1 cellular context compared by ENCODE assay signal in the genomic region with DNA sequence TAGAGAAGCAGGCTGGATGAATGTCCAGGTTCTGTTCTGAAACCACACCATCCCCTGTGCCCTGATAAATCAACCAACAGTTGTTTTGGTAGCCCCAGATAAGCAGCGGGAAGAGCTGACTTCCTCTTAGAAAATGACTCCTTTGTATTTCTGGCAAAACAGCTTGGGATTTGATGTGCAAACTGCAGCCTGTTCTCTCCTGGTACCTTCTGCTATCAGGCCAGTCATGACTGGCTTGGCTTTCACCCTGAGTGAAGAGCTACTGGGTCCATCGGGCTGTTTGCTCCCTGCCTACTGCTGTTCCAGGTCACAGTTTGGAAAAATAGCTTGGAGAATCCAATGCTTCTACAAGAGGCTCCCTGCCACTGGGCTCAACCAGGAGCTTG.
TF ChIP-seq lines count a peak whose summit lies in the region.

No MANE protein-coding gene starts in this region.

TF ChIP-seq in K562, 482 proteins besides CTCF, POLR2A, EP300 and RAD21 (continued from another document and continues in another):
- TF ChIP-seq, protein P1, sequence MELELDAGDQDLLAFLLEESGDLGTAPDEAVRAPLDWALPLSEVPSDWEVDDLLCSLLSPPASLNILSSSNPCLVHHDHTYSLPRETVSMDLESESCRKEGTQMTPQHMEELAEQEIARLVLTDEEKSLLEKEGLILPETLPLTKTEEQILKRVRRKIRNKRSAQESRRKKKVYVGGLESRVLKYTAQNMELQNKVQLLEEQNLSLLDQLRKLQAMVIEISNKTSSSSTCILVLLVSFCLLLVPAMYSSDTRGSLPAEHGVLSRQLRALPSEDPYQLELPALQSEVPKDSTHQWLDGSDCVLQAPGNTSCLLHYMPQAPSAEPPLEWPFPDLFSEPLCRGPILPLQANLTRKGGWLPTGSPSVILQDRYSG (tag; conservative IDR thresholded peaks at IDR 0.05; ENCODE audit: low read depth), result peak; percentile 83
- no peak for TF ChIP-seq ZNF197 (CRISPR knock-in tag; IDR thresholded peaks at IDR 0.05; ENCODE audit: low read depth)
- no peak for TF ChIP-seq SREBF2 (CRISPR knock-in tag; IDR thresholded peaks at IDR 0.05)
- TF ChIP-seq DACH1 (IDR thresholded peaks at IDR 0.05; ENCODE audit: partially characterized antibody), result peak; percentile 68
- TF ChIP-seq, protein P2, sequence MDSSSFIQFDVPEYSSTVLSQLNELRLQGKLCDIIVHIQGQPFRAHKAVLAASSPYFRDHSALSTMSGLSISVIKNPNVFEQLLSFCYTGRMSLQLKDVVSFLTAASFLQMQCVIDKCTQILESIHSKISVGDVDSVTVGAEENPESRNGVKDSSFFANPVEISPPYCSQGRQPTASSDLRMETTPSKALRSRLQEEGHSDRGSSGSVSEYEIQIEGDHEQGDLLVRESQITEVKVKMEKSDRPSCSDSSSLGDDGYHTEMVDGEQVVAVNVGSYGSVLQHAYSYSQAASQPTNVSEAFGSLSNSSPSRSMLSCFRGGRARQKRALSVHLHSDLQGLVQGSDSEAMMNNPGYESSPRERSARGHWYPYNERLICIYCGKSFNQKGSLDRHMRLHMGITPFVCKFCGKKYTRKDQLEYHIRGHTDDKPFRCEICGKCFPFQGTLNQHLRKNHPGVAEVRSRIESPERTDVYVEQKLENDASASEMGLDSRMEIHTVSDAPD (CRISPR knock-in tag; IDR thresholded peaks at IDR 0.05), result peak; percentile 75; the same call in 1 of the 2 replicates
- no peak for TF ChIP-seq ESRRB (CRISPR knock-in tag; IDR thresholded peaks at IDR 0.05; ENCODE audit: borderline replicate concordance)
- peak; percentile 90 for TF ChIP-seq NBN (IDR thresholded peaks at IDR 0.05; ENCODE audit: low read depth)
- TF ChIP-seq, protein P3, sequence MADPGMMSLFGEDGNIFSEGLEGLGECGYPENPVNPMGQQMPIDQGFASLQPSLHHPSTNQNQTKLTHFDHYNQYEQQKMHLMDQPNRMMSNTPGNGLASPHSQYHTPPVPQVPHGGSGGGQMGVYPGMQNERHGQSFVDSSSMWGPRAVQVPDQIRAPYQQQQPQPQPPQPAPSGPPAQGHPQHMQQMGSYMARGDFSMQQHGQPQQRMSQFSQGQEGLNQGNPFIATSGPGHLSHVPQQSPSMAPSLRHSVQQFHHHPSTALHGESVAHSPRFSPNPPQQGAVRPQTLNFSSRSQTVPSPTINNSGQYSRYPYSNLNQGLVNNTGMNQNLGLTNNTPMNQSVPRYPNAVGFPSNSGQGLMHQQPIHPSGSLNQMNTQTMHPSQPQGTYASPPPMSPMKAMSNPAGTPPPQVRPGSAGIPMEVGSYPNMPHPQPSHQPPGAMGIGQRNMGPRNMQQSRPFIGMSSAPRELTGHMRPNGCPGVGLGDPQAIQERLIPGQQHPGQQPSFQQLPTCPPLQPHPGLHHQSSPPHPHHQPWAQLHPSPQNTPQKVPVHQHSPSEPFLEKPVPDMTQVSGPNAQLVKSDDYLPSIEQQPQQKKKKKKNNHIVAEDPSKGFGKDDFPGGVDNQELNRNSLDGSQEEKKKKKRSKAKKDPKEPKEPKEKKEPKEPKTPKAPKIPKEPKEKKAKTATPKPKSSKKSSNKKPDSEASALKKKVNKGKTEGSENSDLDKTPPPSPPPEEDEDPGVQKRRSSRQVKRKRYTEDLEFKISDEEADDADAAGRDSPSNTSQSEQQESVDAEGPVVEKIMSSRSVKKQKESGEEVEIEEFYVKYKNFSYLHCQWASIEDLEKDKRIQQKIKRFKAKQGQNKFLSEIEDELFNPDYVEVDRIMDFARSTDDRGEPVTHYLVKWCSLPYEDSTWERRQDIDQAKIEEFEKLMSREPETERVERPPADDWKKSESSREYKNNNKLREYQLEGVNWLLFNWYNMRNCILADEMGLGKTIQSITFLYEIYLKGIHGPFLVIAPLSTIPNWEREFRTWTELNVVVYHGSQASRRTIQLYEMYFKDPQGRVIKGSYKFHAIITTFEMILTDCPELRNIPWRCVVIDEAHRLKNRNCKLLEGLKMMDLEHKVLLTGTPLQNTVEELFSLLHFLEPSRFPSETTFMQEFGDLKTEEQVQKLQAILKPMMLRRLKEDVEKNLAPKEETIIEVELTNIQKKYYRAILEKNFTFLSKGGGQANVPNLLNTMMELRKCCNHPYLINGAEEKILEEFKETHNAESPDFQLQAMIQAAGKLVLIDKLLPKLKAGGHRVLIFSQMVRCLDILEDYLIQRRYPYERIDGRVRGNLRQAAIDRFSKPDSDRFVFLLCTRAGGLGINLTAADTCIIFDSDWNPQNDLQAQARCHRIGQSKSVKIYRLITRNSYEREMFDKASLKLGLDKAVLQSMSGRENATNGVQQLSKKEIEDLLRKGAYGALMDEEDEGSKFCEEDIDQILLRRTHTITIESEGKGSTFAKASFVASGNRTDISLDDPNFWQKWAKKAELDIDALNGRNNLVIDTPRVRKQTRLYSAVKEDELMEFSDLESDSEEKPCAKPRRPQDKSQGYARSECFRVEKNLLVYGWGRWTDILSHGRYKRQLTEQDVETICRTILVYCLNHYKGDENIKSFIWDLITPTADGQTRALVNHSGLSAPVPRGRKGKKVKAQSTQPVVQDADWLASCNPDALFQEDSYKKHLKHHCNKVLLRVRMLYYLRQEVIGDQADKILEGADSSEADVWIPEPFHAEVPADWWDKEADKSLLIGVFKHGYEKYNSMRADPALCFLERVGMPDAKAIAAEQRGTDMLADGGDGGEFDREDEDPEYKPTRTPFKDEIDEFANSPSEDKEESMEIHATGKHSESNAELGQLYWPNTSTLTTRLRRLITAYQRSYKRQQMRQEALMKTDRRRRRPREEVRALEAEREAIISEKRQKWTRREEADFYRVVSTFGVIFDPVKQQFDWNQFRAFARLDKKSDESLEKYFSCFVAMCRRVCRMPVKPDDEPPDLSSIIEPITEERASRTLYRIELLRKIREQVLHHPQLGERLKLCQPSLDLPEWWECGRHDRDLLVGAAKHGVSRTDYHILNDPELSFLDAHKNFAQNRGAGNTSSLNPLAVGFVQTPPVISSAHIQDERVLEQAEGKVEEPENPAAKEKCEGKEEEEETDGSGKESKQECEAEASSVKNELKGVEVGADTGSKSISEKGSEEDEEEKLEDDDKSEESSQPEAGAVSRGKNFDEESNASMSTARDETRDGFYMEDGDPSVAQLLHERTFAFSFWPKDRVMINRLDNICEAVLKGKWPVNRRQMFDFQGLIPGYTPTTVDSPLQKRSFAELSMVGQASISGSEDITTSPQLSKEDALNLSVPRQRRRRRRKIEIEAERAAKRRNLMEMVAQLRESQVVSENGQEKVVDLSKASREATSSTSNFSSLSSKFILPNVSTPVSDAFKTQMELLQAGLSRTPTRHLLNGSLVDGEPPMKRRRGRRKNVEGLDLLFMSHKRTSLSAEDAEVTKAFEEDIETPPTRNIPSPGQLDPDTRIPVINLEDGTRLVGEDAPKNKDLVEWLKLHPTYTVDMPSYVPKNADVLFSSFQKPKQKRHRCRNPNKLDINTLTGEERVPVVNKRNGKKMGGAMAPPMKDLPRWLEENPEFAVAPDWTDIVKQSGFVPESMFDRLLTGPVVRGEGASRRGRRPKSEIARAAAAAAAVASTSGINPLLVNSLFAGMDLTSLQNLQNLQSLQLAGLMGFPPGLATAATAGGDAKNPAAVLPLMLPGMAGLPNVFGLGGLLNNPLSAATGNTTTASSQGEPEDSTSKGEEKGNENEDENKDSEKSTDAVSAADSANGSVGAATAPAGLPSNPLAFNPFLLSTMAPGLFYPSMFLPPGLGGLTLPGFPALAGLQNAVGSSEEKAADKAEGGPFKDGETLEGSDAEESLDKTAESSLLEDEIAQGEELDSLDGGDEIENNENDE (IDR thresholded peaks at IDR 0.05; ENCODE audit: low read depth, low read length), result no peak
- TF ChIP-seq, protein P4, sequence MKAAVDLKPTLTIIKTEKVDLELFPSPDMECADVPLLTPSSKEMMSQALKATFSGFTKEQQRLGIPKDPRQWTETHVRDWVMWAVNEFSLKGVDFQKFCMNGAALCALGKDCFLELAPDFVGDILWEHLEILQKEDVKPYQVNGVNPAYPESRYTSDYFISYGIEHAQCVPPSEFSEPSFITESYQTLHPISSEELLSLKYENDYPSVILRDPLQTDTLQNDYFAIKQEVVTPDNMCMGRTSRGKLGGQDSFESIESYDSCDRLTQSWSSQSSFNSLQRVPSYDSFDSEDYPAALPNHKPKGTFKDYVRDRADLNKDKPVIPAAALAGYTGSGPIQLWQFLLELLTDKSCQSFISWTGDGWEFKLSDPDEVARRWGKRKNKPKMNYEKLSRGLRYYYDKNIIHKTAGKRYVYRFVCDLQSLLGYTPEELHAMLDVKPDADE (conservative IDR thresholded peaks at IDR 0.05; ENCODE audit: control insufficient read depth, low read depth, low read length), result peak; percentile 65; the same call in 1 of the 2 replicates
- TF ChIP-seq ZNF41 (CRISPR knock-in tag; conservative IDR thresholded peaks at IDR 0.05), result peak; percentile 24
- peak; percentile 97 for TF ChIP-seq NCOR1 (IDR thresholded peaks at IDR 0.05)
- TF ChIP-seq TAF15 (IDR thresholded peaks at IDR 0.05; ENCODE audit: low read depth, low read length), result no peak
- peak; percentile 98 for TF ChIP-seq GATAD2A (IDR thresholded peaks at IDR 0.05)
- TF ChIP-seq, protein P5, sequence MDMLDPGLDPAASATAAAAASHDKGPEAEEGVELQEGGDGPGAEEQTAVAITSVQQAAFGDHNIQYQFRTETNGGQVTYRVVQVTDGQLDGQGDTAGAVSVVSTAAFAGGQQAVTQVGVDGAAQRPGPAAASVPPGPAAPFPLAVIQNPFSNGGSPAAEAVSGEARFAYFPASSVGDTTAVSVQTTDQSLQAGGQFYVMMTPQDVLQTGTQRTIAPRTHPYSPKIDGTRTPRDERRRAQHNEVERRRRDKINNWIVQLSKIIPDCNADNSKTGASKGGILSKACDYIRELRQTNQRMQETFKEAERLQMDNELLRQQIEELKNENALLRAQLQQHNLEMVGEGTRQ (CRISPR knock-in tag; IDR thresholded peaks at IDR 0.05), result no peak
- no peak for TF ChIP-seq POLR2AphosphoS2 (IDR thresholded peaks at IDR 0.05; ENCODE audit: low read length)
- TF ChIP-seq ZNF586 (CRISPR knock-in tag; conservative IDR thresholded peaks at IDR 0.05), result no peak
- TF ChIP-seq, protein P6, sequence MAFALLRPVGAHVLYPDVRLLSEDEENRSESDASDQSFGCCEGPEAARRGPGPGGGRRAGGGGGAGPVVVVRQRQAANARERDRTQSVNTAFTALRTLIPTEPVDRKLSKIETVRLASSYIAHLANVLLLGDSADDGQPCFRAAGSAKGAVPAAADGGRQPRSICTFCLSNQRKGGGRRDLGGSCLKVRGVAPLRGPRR (CRISPR knock-in tag; IDR thresholded peaks at IDR 0.05), result no peak
- peak; percentile 99 for TF ChIP-seq LCOR (CRISPR knock-in tag; IDR thresholded peaks at IDR 0.05)
- no peak for TF ChIP-seq ZNF79 (CRISPR knock-in tag; IDR thresholded peaks at IDR 0.05; ENCODE audit: low read depth)
- TF ChIP-seq, protein P7, sequence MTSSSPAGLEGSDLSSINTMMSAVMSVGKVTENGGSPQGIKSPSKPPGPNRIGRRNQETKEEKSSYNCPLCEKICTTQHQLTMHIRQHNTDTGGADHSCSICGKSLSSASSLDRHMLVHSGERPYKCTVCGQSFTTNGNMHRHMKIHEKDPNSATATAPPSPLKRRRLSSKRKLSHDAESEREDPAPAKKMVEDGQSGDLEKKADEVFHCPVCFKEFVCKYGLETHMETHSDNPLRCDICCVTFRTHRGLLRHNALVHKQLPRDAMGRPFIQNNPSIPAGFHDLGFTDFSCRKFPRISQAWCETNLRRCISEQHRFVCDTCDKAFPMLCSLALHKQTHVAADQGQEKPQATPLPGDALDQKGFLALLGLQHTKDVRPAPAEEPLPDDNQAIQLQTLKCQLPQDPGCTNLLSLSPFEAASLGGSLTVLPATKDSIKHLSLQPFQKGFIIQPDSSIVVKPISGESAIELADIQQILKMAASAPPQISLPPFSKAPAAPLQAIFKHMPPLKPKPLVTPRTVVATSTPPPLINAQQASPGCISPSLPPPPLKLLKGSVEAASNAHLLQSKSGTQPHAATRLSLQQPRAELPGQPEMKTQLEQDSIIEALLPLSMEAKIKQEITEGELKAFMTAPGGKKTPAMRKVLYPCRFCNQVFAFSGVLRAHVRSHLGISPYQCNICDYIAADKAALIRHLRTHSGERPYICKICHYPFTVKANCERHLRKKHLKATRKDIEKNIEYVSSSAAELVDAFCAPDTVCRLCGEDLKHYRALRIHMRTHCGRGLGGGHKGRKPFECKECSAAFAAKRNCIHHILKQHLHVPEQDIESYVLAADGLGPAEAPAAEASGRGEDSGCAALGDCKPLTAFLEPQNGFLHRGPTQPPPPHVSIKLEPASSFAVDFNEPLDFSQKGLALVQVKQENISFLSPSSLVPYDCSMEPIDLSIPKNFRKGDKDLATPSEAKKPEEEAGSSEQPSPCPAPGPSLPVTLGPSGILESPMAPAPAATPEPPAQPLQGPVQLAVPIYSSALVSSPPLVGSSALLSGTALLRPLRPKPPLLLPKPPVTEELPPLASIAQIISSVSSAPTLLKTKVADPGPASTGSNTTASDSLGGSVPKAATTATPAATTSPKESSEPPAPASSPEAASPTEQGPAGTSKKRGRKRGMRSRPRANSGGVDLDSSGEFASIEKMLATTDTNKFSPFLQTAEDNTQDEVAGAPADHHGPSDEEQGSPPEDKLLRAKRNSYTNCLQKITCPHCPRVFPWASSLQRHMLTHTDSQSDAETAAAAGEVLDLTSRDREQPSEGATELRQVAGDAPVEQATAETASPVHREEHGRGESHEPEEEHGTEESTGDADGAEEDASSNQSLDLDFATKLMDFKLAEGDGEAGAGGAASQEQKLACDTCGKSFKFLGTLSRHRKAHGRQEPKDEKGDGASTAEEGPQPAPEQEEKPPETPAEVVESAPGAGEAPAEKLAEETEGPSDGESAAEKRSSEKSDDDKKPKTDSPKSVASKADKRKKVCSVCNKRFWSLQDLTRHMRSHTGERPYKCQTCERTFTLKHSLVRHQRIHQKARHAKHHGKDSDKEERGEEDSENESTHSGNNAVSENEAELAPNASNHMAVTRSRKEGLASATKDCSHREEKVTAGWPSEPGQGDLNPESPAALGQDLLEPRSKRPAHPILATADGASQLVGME (CRISPR knock-in tag; IDR thresholded peaks at IDR 0.05), result peak; percentile 72
- 0 out of 2 replicates have a peak, but pooled peaks have one; percentile 7 for TF ChIP-seq TAF7 (tag; IDR thresholded peaks at IDR 0.05)
- TF ChIP-seq STAT5B (CRISPR knock-in tag; IDR thresholded peaks at IDR 0.05), result no peak
- TF ChIP-seq, protein P8, sequence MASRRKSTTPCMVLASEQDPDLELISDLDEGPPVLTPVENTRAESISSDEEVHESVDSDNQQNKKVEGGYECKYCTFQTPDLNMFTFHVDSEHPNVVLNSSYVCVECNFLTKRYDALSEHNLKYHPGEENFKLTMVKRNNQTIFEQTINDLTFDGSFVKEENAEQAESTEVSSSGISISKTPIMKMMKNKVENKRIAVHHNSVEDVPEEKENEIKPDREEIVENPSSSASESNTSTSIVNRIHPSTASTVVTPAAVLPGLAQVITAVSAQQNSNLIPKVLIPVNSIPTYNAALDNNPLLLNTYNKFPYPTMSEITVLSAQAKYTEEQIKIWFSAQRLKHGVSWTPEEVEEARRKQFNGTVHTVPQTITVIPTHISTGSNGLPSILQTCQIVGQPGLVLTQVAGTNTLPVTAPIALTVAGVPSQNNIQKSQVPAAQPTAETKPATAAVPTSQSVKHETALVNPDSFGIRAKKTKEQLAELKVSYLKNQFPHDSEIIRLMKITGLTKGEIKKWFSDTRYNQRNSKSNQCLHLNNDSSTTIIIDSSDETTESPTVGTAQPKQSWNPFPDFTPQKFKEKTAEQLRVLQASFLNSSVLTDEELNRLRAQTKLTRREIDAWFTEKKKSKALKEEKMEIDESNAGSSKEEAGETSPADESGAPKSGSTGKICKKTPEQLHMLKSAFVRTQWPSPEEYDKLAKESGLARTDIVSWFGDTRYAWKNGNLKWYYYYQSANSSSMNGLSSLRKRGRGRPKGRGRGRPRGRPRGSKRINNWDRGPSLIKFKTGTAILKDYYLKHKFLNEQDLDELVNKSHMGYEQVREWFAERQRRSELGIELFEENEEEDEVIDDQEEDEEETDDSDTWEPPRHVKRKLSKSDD (conservative IDR thresholded peaks at IDR 0.05; ENCODE audit: low read length), result no peak
- no peak for TF ChIP-seq ZNF76 (CRISPR knock-in tag; IDR thresholded peaks at IDR 0.05; ENCODE audit: borderline replicate concordance)
- peak; percentile 27 for TF ChIP-seq ZFP36 (IDR thresholded peaks at IDR 0.05; ENCODE audit: low read depth, low read length, partially characterized antibody)
- TF ChIP-seq RBM39 (optimal IDR thresholded peaks at IDR 0.05; ENCODE audit: low read depth, low read length), result no peak
- no peak for TF ChIP-seq ZNF75A (CRISPR knock-in tag; IDR thresholded peaks at IDR 0.05)
- TF ChIP-seq TARDBP (IDR thresholded peaks at IDR 0.05), result peak; percentile 91; the same call in 1 of the 2 replicates
- no peak for TF ChIP-seq IRF2 (CRISPR knock-in tag; IDR thresholded peaks at IDR 0.05)
